10 cellular contexts compared by ENCODE assay signal in the genomic region with DNA sequence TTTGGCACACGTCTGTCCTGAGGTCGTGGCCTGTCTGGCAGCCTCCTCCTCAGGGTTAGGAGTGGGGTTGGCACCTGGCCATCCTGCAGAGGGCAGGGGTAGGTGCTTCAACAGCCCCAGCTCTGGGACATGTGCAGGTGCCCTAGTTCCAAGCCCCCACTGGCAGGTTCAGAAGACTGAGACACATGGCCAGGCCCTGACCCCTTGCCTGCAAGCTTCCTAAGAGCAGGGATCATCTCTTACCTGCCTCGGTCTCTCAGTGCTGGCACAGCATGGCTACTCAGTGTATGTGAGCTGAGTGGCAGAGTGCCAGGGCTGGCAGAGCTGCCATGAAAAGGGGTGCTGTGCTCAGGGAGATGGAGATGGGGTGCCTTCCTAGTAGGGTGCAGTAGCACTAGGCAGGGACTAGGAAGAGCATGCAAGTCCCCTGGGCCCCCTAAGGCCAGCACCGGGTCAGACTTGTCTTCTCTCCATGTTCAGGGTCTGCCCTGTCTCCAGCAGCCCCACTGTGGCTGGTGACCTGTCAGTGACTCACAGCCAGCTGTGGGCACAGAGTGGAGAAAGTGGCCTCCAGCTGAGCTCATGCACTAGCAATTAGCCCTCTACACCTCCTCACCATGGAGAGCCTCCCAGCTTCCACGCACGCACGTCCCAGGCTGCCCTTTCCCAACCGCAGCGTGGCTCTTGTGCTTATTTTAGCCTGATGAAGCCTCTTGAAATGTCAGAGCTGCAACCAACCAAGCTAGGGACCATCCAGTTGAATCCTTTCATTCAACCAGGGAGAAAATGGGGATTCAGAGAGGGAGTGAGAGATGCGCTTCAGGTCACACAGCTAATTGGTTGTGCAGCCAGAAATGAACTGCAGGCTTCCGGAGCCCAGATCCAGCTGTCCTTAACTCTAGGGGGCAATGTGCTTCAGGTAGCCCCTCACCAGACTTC.
DNase-seq lines count a peak whose midpoint lies in the region; ATAC-seq, FAIRE-seq and TF ChIP-seq lines count a peak whose summit lies in the region.
"Had no signal": no experiment of that assay in that cellular context is flagged by ENCODE, and none has a peak within 500 bp of the region (broad histone marks: within the 10 kb centered on the region; RNA-seq: fewer than 3 reads in every experiment).

No MANE protein-coding gene starts in this region.

- H3K4me2 ChIP-seq in smooth muscle cell: peak overlapping the region; percentile 64

- no peaks in the 10 kb centered on the region for H3K9me3 ChIP-seq in smooth muscle cell (replicated peaks; ENCODE audit: low read depth)

- POLR2A ChIA-PET in WTC11 (lab: Charles Lee): interaction anchor here (0.7 kb wide), 1 partner anchor 63 kb away, joined by 3 read pairs; no protein-coding TSS in a partner anchor

- H3K36me3 Mint-ChIP-seq in WTC11: no peaks in the 10 kb centered on the region
- H3K36me3 Mint-ChIP-seq: IgD-negative memory B cell had no signal

- peak overlapping the region; percentile 62 for H3K27ac ChIP-seq in smooth muscle cell (ENCODE audit: low read depth)
- H3K27ac ChIP-seq: C4-2B had no signal

- no peaks in the 10 kb centered on the region for H3K79me2 ChIP-seq in smooth muscle cell (ENCODE audit: low read depth)

- H3K4me3 ChIP-seq in fibroblast of pulmonary artery (replicated peaks; ENCODE audit: low read depth, low read length) (no peak overlapping the region), smooth muscle cell (no peak overlapping the region)

- peaks cover 9% of the 10 kb centered on the region for H3K4me1 ChIP-seq in smooth muscle cell (ENCODE audit: low read depth)

- H3K4me1 Mint-ChIP-seq in WTC11: peaks cover 27% of the 10 kb centered on the region

- CTCF ChIA-PET in WTC11 (lab: Charles Lee): interaction anchor here (0.8 to 4.0 kb wide), 12 partner anchors 9 to 68 kb away, joined by 3 to 23 read pairs (median 4); no protein-coding TSS in a partner anchor

- peak; percentile 96 for FAIRE-seq in RCC 7860 (lab: Jason Lieb, UNC)

- ATAC-seq in WTC11: no peak

- peak; percentile 22 for DNase-seq in NCI-H82 (lab: John Stamatoyannopoulos, UW)
- no peak for DNase-seq in NCI-H82 treated with DMSO at 0.1 percent for 48 hours (lab: John Stamatoyannopoulos, UW; ENCODE audit: unreplicated experiment)
- peak; percentile 98 for DNase-seq in RCC 7860 (ENCODE audit: low spot score)
- DNase-seq in fibroblast of pulmonary artery (ENCODE audit: low read depth): peak; percentile 85
- peak; percentile 56 for DNase-seq in smooth muscle cell (lab: John Stamatoyannopoulos, UW; ENCODE audit: unreplicated experiment)
- DNase-seq in NCI-H748 (lab: John Stamatoyannopoulos, UW; ENCODE audit: unreplicated experiment): no peak
- no peak for DNase-seq in WTC11 (ENCODE audit: low spot score)
- DNase-seq in AML-193 (lab: John Stamatoyannopoulos, UW): no peak

- peaks cover 5% of the 10 kb centered on the region for H3K27me3 Mint-ChIP-seq in WTC11 (ENCODE audit: low read depth)

- no peak overlapping the region for H2AFZ ChIP-seq in smooth muscle cell (ENCODE audit: low read depth)

- no peak overlapping the region for H3K27ac Mint-ChIP-seq in WTC11
- H3K27ac Mint-ChIP-seq: IgD-negative memory B cell had no signal

- TF ChIP-seq CTCF in fibroblast of pulmonary artery (IDR thresholded peaks at IDR 0.05; ENCODE audit: low read length, missing control alignments): no peak
- TF ChIP-seq CTCF in smooth muscle cell (IDR thresholded peaks at IDR 0.05; ENCODE audit: borderline replicate concordance, insufficient read depth, poor library complexity, severe bottlenecking): no peak
- TF ChIP-seq CTCF in WTC11 (IDR thresholded peaks at IDR 0.05): no peak

- H3K9me3 Mint-ChIP-seq in WTC11: no peaks in the 10 kb centered on the region
- H3K9me3 Mint-ChIP-seq: IgD-negative memory B cell had no signal

- no peaks in the 10 kb centered on the region for H4K20me1 ChIP-seq in smooth muscle cell (ENCODE audit: low read depth)

- H3K9ac ChIP-seq in smooth muscle cell (ENCODE audit: low read depth): peak overlapping the region; percentile 41

- H3K36me3 ChIP-seq in smooth muscle cell (ENCODE audit: low read depth): no peaks in the 10 kb centered on the region

- no peak overlapping the region for H3K4me3 Mint-ChIP-seq in WTC11
- H3K4me3 Mint-ChIP-seq: IgD-negative memory B cell had no signal

- H3F3A ChIP-seq in smooth muscle cell (ENCODE audit: low read depth): peaks cover 21% of the 10 kb centered on the region

- no peaks in the 10 kb centered on the region for H3K27me3 ChIP-seq in smooth muscle cell (ENCODE audit: low read depth)

- WGBS in smooth muscle cell (ENCODE audit: low lambda C conversion rate): 38% methylated on average over 11 of the region's 11 CpGs

TF ChIP-seq in WTC11, 78 proteins besides CTCF, POLR2A, EP300 and RAD21:
- TF ChIP-seq ZNF396 (CRISPR knock-in tag; IDR thresholded peaks at IDR 0.05; ENCODE audit: borderline replicate concordance) (no peak), CREM (CRISPR knock-in tag; IDR thresholded peaks at IDR 0.05) (no peak), ZSCAN18 (CRISPR knock-in tag; IDR thresholded peaks at IDR 0.05) (no peak), ZNF671 (CRISPR knock-in tag; IDR thresholded peaks at IDR 0.05) (no peak), NFE2L1 (CRISPR knock-in tag; IDR thresholded peaks at IDR 0.05) (no peak), GABPB1 (CRISPR knock-in tag; IDR thresholded peaks at IDR 0.05) (no peak), ZNF263 (CRISPR knock-in tag; IDR thresholded peaks at IDR 0.05; ENCODE audit: low read depth) (no peak), MXD4 (CRISPR knock-in tag; IDR thresholded peaks at IDR 0.05; ENCODE audit: borderline replicate concordance) (no peak), ATF1 (CRISPR knock-in tag; IDR thresholded peaks at IDR 0.05) (no peak), ETV6 (CRISPR knock-in tag; IDR thresholded peaks at IDR 0.05) (no peak), SP1 (CRISPR knock-in tag; conservative IDR thresholded peaks at IDR 0.05) (no peak), MLX (CRISPR knock-in tag; IDR thresholded peaks at IDR 0.05) (no peak)

Comparison
In these comparisons a context has a peak if more than half of its experiments do, and no peak if none do; other contexts are left out.
1. DNase-seq: peak in NCI-H82 (single experiment), RCC 7860 (single experiment), fibroblast of pulmonary artery (single experiment) and smooth muscle cell (single experiment); none in NCI-H82 treated with DMSO at 0.1 percent for 48 hours (single experiment), NCI-H748 (single experiment), WTC11 (single experiment) and AML-193 (0 of 2).